21 cellular contexts compared by ENCODE assay signal in the genomic region with DNA sequence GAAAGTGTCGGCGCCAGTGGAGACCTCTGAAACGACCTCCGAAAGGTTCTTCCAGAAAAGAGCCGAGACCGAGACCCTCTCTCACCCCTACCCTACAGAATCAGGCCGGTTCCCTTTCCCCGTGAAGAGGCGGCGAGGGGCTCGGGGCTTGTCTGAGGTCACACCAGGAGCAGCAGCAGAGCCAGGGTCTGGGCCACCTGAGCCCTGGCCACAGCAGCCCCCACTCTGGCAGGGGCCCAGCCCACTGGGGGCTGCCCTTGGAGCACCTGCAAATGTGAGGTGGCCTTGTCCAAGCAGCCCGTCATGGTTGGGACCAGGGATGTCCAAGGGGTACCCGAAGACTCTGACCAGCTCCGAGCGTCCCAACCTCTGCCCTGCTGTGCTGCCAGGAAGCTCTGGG. TPM values are rescaled to one million over a fixed set of nuclear protein-coding genes. Genes with fewer than 3 reads are reported as not detected.
"Had no signal": no experiment of that assay in that cellular context is flagged by ENCODE, and none has a peak within 500 bp of the region (broad histone marks: within the 10 kb centered on the region; RNA-seq: fewer than 3 reads in every experiment).

No MANE protein-coding gene starts in this region.

- H3K4me1 Mint-ChIP-seq: immature natural killer cell, memory B cell had no signal

- H3K27ac ChIP-seq: esophagus squamous epithelium, gastroesophageal sphincter, left lung, lower lobe of right lung, neural progenitor cell, stomach, uterus had no signal

- DNase-seq: effector memory CD8-positive, alpha-beta T cell; esophagus squamous epithelium; foreskin fibroblast; glutamatergic neuron; immature natural killer cell; left lung; lower lobe of right lung; midbrain; small intestine; stimulated activated CD4-positive, alpha-beta T cell treated with anti-CD3 and anti-CD28 coated beads, Interleukin-12 subunit alpha, Interleukin-12 subunit beta, amount 100 ng/mL, for 4 hours; stimulated activated naive CD4-positive, alpha-beta T cell; stomach; trophoblast cell; uterus had no signal

- H3K9me3 ChIP-seq: esophagus squamous epithelium, gastroesophageal sphincter, left lung, lower lobe of right lung, stomach, uterus had no signal

- H3K27me3 ChIP-seq: esophagus squamous epithelium, gastroesophageal sphincter, left lung, neural progenitor cell, stomach, uterus had no signal

- H3K27me3 Mint-ChIP-seq: dendritic cell treated with granulocyte-macrophage colony-stimulating factor and Interleukin-4, amounts not matched to agents 40 ng/mL and 50 ng/mL, for 4 days; effector memory CD8-positive, alpha-beta T cell; memory B cell; natural killer cell treated with Interleukin-12 subunit alpha and Interleukin-12 subunit beta and Interleukin-15 and Interleukin-18, amount 100 ng/mL, for 72 hours had no signal

- H3K4me1 ChIP-seq: neural progenitor cell, uterus had no signal

- H3K27ac Mint-ChIP-seq: effector memory CD8-positive, alpha-beta T cell; immature natural killer cell; memory B cell; natural killer cell treated with Interleukin-12 subunit alpha and Interleukin-12 subunit beta and Interleukin-15 and Interleukin-18, amount 100 ng/mL, for 72 hours had no signal

- H3K36me3 Mint-ChIP-seq: immature natural killer cell; natural killer cell treated with Interleukin-12 subunit alpha and Interleukin-12 subunit beta and Interleukin-15 and Interleukin-18, amount 100 ng/mL, for 72 hours; neural progenitor cell had no signal

- FAIRE-seq: colon, keratinocyte, small intestine had no signal

- H3K4me3 Mint-ChIP-seq: dendritic cell treated with granulocyte-macrophage colony-stimulating factor and Interleukin-4, amounts not matched to agents 40 ng/mL and 50 ng/mL, for 4 days; effector memory CD8-positive, alpha-beta T cell; immature natural killer cell; memory B cell; natural killer cell treated with Interleukin-12 subunit alpha and Interleukin-12 subunit beta and Interleukin-15 and Interleukin-18, amount 100 ng/mL, for 72 hours had no signal

- H3K36me3 ChIP-seq: neural progenitor cell, uterus had no signal

- ATAC-seq: effector memory CD8-positive, alpha-beta T cell; gastroesophageal sphincter; lower lobe of right lung; natural killer cell treated with Interleukin-12 subunit alpha and Interleukin-12 subunit beta and Interleukin-15 and Interleukin-18, amount 100 ng/mL, for 72 hours had no signal

- H3K4me2 ChIP-seq: neural progenitor cell had no signal

- H2AFZ ChIP-seq: neural progenitor cell had no signal

- H3K9ac ChIP-seq: neural progenitor cell had no signal

- H3K4me3 ChIP-seq: esophagus squamous epithelium, gastroesophageal sphincter, left lung, lower lobe of right lung, neural progenitor cell, stomach, uterus had no signal

- H3K9me3 Mint-ChIP-seq: dendritic cell treated with granulocyte-macrophage colony-stimulating factor and Interleukin-4, amounts not matched to agents 40 ng/mL and 50 ng/mL, for 4 days; effector memory CD8-positive, alpha-beta T cell; immature natural killer cell; memory B cell; natural killer cell treated with Interleukin-12 subunit alpha and Interleukin-12 subunit beta and Interleukin-15 and Interleukin-18, amount 100 ng/mL, for 72 hours; neural progenitor cell had no signal

RNA-seq across cellular contexts. Expression of a gene that starts 34.3 kb away (rescaled TPM):
- total RNA-seq: natural killer cell treated with Interleukin-12 subunit alpha and Interleukin-12 subunit beta and Interleukin-15 and Interleukin-18, amount 100 ng/mL, for 72 hours had no signal
- polyA plus RNA-seq: keratinocyte had no signal
